ENCODE assay signal across 17 cellular contexts in the genomic region with DNA sequence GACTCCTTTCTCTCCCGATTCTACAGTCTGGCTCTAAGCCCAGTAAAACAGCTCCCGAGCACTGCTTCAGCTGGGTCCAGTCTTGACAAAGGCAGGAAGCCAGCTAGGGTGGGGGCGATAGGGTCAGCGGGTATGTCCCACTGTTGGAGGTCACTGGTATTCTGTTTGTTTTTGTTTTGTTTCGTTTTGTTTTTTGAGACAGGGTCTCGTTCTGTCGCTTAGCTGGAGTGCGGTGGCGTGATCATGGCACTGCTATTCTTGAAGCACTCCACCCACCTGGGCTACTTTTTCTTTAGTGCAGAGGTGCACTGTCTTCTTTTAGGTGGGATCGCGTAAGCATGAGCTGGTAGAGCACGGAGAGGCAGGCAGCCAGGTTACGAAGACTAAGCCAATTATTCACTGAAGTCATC. TPM values are rescaled to one million over a fixed set of nuclear protein-coding genes. Genes with fewer than 3 reads are reported as not detected.
DNase-seq lines count a peak whose midpoint lies in the region; TF ChIP-seq lines count a peak whose summit lies in the region.
"Had no signal": no experiment of that assay in that cellular context is flagged by ENCODE, and none has a peak within 500 bp of the region (broad histone marks: within the 10 kb centered on the region; RNA-seq: fewer than 3 reads in every experiment).

No MANE protein-coding gene starts in this region.

- peak overlapping the region; percentile 41 for H3K4me3 ChIP-seq in GM12865 (ENCODE audit: low read depth, low read length)
- H3K4me3 ChIP-seq: cardiac muscle cell, SJCRH30 had no signal

- H3K36me3 Mint-ChIP-seq in endothelial cell (ENCODE audit: low read depth, unreplicated experiment): peaks cover 13% of the 10 kb centered on the region
- peaks cover 23% of the 10 kb centered on the region for H3K36me3 Mint-ChIP-seq in neural crest cell (ENCODE audit: low read depth)

- H3K4me3 Mint-ChIP-seq in endothelial cell (ENCODE audit: unreplicated experiment): no peak overlapping the region
- H3K4me3 Mint-ChIP-seq in neural crest cell: no peak overlapping the region
- H3K4me3 Mint-ChIP-seq: activated CD8-positive, alpha-beta memory T cell treated with anti-CD3 and anti-CD28 coated beads, Interleukin-2, amount 10 ng/mL, durations not matched to agents 7 days and 5 days; activated naive CD4-positive, alpha-beta T cell treated with anti-CD3 and anti-CD28 coated beads, Interleukin-2, amount 50 U/mL, for 24 hours had no signal

- peak; percentile 54 for DNase-seq in GM12865 (ENCODE audit: low read depth)
- DNase-seq in NCI-H2029 (lab: John Stamatoyannopoulos, UW): peak; percentile 27
- DNase-seq in endothelial cell (ENCODE audit: low spot score): no peak
- DNase-seq in neural crest cell (ENCODE audit: low read depth, low spot score): no peak
- no peak for DNase-seq in NCI-H510A treated with DMSO at 0.1 percent for 48 hours (lab: John Stamatoyannopoulos, UW)
- no peak for DNase-seq in stimulated activated CD4-positive, alpha-beta T cell treated with anti-CD3 and anti-CD28 coated beads, Interleukin-4, amount 100 ng/mL, for 24 hours
- no peak for DNase-seq in NCI-H524 treated with DMSO at 0.1 percent for 48 hours (lab: John Stamatoyannopoulos, UW)
- DNase-seq: activated CD8-positive, alpha-beta memory T cell treated with anti-CD3 and anti-CD28 coated beads, Interleukin-2, amount 10 ng/mL, durations not matched to agents 7 days and 5 days; IMR-90; naive thymus-derived CD4-positive, alpha-beta T cell; NCI-H1436 treated with DMSO at 0.1 percent for 48 hours; NCI-H69; SJCRH30; stimulated activated naive CD8-positive, alpha-beta T cell treated with anti-CD3 and anti-CD28 coated beads, Interleukin-15, Interleukin-2, amounts not matched to agents 100 U/mL and 50 U/mL, for 24 hours had no signal

- H3K27ac Mint-ChIP-seq in endothelial cell (ENCODE audit: unreplicated experiment): peak overlapping the region; percentile 48
- H3K27ac Mint-ChIP-seq in neural crest cell (ENCODE audit: unreplicated experiment): peak overlapping the region; percentile 74
- H3K27ac Mint-ChIP-seq: activated CD8-positive, alpha-beta memory T cell treated with anti-CD3 and anti-CD28 coated beads, Interleukin-2, amount 10 ng/mL, durations not matched to agents 7 days and 5 days; activated naive CD4-positive, alpha-beta T cell treated with anti-CD3 and anti-CD28 coated beads, Interleukin-2, amount 50 U/mL, for 24 hours had no signal

- H3K9me3 Mint-ChIP-seq in endothelial cell (ENCODE audit: unreplicated experiment) (no peaks in the 10 kb centered on the region), neural crest cell (no peaks in the 10 kb centered on the region)
- H3K9me3 Mint-ChIP-seq: activated naive CD4-positive, alpha-beta T cell treated with anti-CD3 and anti-CD28 coated beads, Interleukin-2, amount 50 U/mL, for 24 hours; naive thymus-derived CD4-positive, alpha-beta T cell had no signal

- no peak for TF ChIP-seq CTCF in GM12865 (IDR thresholded peaks at IDR 0.05; ENCODE audit: insufficient read depth, low read depth, low read length, missing control alignments)
- no peak for TF ChIP-seq CTCF in endothelial cell (IDR thresholded peaks at IDR 0.05; ENCODE audit: unreplicated experiment)
- no peak for TF ChIP-seq CTCF in neural crest cell (conservative IDR thresholded peaks at IDR 0.05)

- H3K27me3 Mint-ChIP-seq in endothelial cell (ENCODE audit: unreplicated experiment) (no peaks in the 10 kb centered on the region), neural crest cell (ENCODE audit: low read depth) (no peaks in the 10 kb centered on the region)
- H3K27me3 Mint-ChIP-seq: activated CD8-positive, alpha-beta memory T cell treated with anti-CD3 and anti-CD28 coated beads, Interleukin-2, amount 10 ng/mL, durations not matched to agents 7 days and 5 days; activated naive CD4-positive, alpha-beta T cell treated with anti-CD3 and anti-CD28 coated beads, Interleukin-2, amount 50 U/mL, for 24 hours; naive thymus-derived CD4-positive, alpha-beta T cell had no signal

- peaks cover 37% of the 10 kb centered on the region for H3K4me1 Mint-ChIP-seq in endothelial cell (ENCODE audit: unreplicated experiment)
- peaks cover 74% of the 10 kb centered on the region for H3K4me1 Mint-ChIP-seq in neural crest cell

RNA-seq across cellular contexts. Expression of a gene that starts 16.3 kb away (rescaled TPM):
- total RNA-seq in endothelial cell (ENCODE audit: unreplicated experiment) (not detected), neural crest cell (not detected in 2 replicates)
- total RNA-seq: cardiac muscle cell, Daoy, IMR-90, SJCRH30 had no signal

RNA-seq across cellular contexts. Expression of a gene that starts 30.6 kb away (rescaled TPM):
- total RNA-seq in endothelial cell (ENCODE audit: unreplicated experiment) (8.3 TPM), neural crest cell (21.5 and 22.5 TPM in 2 replicates)

Comparison
In these comparisons a context has a peak if more than half of its experiments do, and no peak if none do; other contexts are left out.
1. DNase-seq: peak in GM12865 (single experiment) and NCI-H2029 (single experiment); none in endothelial cell (single experiment), neural crest cell (single experiment), NCI-H510A treated with DMSO at 0.1 percent for 48 hours (single experiment), stimulated activated CD4-positive, alpha-beta T cell treated with anti-CD3 and anti-CD28 coated beads, Interleukin-4, amount 100 ng/mL, for 24 hours (single experiment) and NCI-H524 treated with DMSO at 0.1 percent for 48 hours (single experiment).